24 cellular contexts compared by ENCODE assay signal in the genomic region with DNA sequence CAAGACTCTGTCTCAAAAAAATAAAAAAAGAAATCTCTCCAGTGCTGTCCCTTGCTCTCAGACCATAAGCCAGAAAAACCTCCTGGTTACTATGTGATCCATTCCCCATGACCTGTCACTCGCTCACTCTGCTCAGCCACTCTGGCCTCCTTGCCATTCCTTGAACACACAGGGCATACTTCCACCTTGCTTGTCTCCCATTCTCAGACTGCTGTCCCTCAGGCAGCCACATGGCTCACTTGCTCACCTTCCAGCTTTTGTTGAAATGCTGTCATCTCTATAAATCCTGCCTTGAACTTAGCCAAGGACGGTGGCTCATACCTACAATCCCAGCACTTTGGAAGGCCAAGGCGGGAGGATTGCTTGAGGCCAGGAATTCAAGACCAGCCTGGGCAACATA.
DNase-seq lines count a peak whose midpoint lies in the region; ATAC-seq, FAIRE-seq and TF ChIP-seq lines count a peak whose summit lies in the region.
"Had no signal": no experiment of that assay in that cellular context is flagged by ENCODE, and none has a peak within 500 bp of the region (broad histone marks: within the 10 kb centered on the region; RNA-seq: fewer than 3 reads in every experiment).

No MANE protein-coding gene starts in this region.

- no peaks in the 10 kb centered on the region for H3K9me3 Mint-ChIP-seq in WTC11
- H3K9me3 Mint-ChIP-seq: activated naive CD4-positive, alpha-beta T cell treated with anti-CD3 and anti-CD28 coated beads for 36 hours; activated T-helper 1 cell treated with anti-CD3 and anti-CD28 coated beads, Interleukin-12 subunit alpha, Interleukin-12 subunit beta, Interleukin-2, Interleukin-4 antibody, amounts not matched to agents 30 ng/mL and 10 ng/mL and 1 ng/mL, durations not matched to agents 14 hours and 24 hours and 36 hours; T-helper 2 cell treated with Interferon-gamma antibody and Interleukin-4, amounts not matched to agents 5 μg/mL and 100 μg/mL, for 36 hours had no signal

- FAIRE-seq in H54 (lab: Jason Lieb, UNC) = no peak
- FAIRE-seq: G401.6, HTR-8/SVneo, kidney had no signal

- peaks cover 2% of the 10 kb centered on the region for H3K4me1 Mint-ChIP-seq in WTC11

- H3K27ac Mint-ChIP-seq in WTC11 = peak overlapping the region; percentile 4; the same call in 1 of the 2 replicates
- H3K27ac Mint-ChIP-seq: activated naive CD4-positive, alpha-beta T cell treated with anti-CD3 and anti-CD28 coated beads for 36 hours; activated T-helper 1 cell treated with anti-CD3 and anti-CD28 coated beads, Interleukin-12 subunit alpha, Interleukin-12 subunit beta, Interleukin-2, Interleukin-4 antibody, amounts not matched to agents 30 ng/mL and 10 ng/mL and 1 ng/mL, durations not matched to agents 14 hours and 24 hours and 36 hours; B cell; T-helper 2 cell treated with Interferon-gamma antibody and Interleukin-4, amounts not matched to agents 5 μg/mL and 100 μg/mL, for 36 hours had no signal

- H3K4me3 Mint-ChIP-seq in WTC11 = no peak overlapping the region
- H3K4me3 Mint-ChIP-seq: activated naive CD4-positive, alpha-beta T cell treated with anti-CD3 and anti-CD28 coated beads for 36 hours; activated T-helper 1 cell treated with anti-CD3 and anti-CD28 coated beads, Interleukin-12 subunit alpha, Interleukin-12 subunit beta, Interleukin-2, Interleukin-4 antibody, amounts not matched to agents 30 ng/mL and 10 ng/mL and 1 ng/mL, durations not matched to agents 14 hours and 24 hours and 36 hours; B cell; T-helper 2 cell treated with Interferon-gamma antibody and Interleukin-4, amounts not matched to agents 5 μg/mL and 100 μg/mL, for 36 hours had no signal

- CTCF ChIA-PET in WTC11 (lab: Charles Lee) = no interaction called here

- H3K27me3 Mint-ChIP-seq in WTC11 (ENCODE audit: low read depth) = no peaks in the 10 kb centered on the region
- H3K27me3 Mint-ChIP-seq: B cell had no signal

- DNase-seq in 8988T = peak; percentile 37
- peak; percentile 16 for DNase-seq in H54 (ENCODE audit: insufficient read length, low spot score)
- DNase-seq in WTC11 (ENCODE audit: low spot score) = no peak
- no peak for DNase-seq in left colon
- DNase-seq in NCI-H2171 (lab: John Stamatoyannopoulos, UW) = no peak
- DNase-seq in left cardiac atrium = no peak
- no peak for DNase-seq in GM20000 (ENCODE audit: low spot score)
- DNase-seq: activated naive CD4-positive, alpha-beta T cell treated with anti-CD3 and anti-CD28 coated beads for 36 hours; brain microvascular endothelial cell; DMS153; kidney; NCI-H1417 treated with DMSO at 0.1 percent for 48 hours; NCI-H2081; NCI-H226; right cardiac atrium; stimulated activated CD4-positive, alpha-beta T cell treated with anti-CD3 and anti-CD28 coated beads, Interleukin-2, amount 100 ng/mL, for 24 hours had no signal

- no peak for TF ChIP-seq CTCF in WTC11 (IDR thresholded peaks at IDR 0.05)
- TF ChIP-seq CTCF in GM20000 (IDR thresholded peaks at IDR 0.05; ENCODE audit: extremely low read depth, missing control alignments) = no peak

- intact Hi-C loops in left colon (cut with DNase I, micrococcal nuclease) = no loop called here
- intact Hi-C loops in left cardiac atrium (cut with DNase I) = no loop called here

- TF ChIP-seq POLR2A in H54 (IDR thresholded peaks at IDR 0.05; ENCODE audit: low read depth, low read length) = no peak

- ATAC-seq in WTC11 (0 out of 2 replicates have a peak, but pooled peaks have one; percentile 24), left colon (peak; percentile 21), left cardiac atrium (no peak), GM18861 (IDR thresholded peaks at IDR 0.05; ENCODE audit: unreplicated experiment) (no peak)
- ATAC-seq: right cardiac atrium, Right ventricle myocardium inferior, SK-N-SH treated with all-trans-retinoic acid at 6 μM for 48 hours had no signal

- H3K36me3 Mint-ChIP-seq in WTC11 = no peaks in the 10 kb centered on the region

- POLR2A ChIA-PET in WTC11 (lab: Charles Lee) = no interaction called here

TF ChIP-seq in WTC11, 78 proteins besides CTCF, POLR2A, EP300 and RAD21 (continues in another document):
- TF ChIP-seq, protein P1, sequence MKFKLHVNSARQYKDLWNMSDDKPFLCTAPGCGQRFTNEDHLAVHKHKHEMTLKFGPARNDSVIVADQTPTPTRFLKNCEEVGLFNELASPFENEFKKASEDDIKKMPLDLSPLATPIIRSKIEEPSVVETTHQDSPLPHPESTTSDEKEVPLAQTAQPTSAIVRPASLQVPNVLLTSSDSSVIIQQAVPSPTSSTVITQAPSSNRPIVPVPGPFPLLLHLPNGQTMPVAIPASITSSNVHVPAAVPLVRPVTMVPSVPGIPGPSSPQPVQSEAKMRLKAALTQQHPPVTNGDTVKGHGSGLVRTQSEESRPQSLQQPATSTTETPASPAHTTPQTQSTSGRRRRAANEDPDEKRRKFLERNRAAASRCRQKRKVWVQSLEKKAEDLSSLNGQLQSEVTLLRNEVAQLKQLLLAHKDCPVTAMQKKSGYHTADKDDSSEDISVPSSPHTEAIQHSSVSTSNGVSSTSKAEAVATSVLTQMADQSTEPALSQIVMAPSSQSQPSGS (CRISPR knock-in tag; IDR thresholded peaks at IDR 0.05; ENCODE audit: borderline replicate concordance, low read depth) = no peak
- TF ChIP-seq ZNF317 (CRISPR knock-in tag; IDR thresholded peaks at IDR 0.05; ENCODE audit: borderline replicate concordance, low read depth) (no peak), SMAD4 (CRISPR knock-in tag; IDR thresholded peaks at IDR 0.05) (no peak), RELA (CRISPR knock-in tag; IDR thresholded peaks at IDR 0.05; ENCODE audit: borderline replicate concordance) (no peak), NR3C1 (CRISPR knock-in tag; conservative IDR thresholded peaks at IDR 0.05; ENCODE audit: low read depth) (no peak), ZNF232 (CRISPR knock-in tag; IDR thresholded peaks at IDR 0.05) (no peak), NFYB (CRISPR knock-in tag; conservative IDR thresholded peaks at IDR 0.05; ENCODE audit: low read depth) (no peak), GRHL2 (CRISPR knock-in tag; IDR thresholded peaks at IDR 0.05; ENCODE audit: insufficient replicate concordance, severe bottlenecking) (no peak), OVOL2 (CRISPR knock-in tag; IDR thresholded peaks at IDR 0.05; ENCODE audit: borderline replicate concordance) (no peak)
- TF ChIP-seq, protein P2, sequence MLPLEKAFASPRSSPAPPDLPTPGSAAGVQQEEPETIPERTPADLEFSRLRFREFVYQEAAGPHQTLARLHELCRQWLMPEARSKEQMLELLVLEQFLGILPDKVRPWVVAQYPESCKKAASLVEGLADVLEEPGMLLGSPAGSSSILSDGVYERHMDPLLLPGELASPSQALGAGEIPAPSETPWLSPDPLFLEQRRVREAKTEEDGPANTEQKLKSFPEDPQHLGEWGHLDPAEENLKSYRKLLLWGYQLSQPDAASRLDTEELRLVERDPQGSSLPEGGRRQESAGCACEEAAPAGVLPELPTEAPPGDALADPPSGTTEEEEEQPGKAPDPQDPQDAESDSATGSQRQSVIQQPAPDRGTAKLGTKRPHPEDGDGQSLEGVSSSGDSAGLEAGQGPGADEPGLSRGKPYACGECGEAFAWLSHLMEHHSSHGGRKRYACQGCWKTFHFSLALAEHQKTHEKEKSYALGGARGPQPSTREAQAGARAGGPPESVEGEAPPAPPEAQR (CRISPR knock-in tag; IDR thresholded peaks at IDR 0.05) = no peak
- TF ChIP-seq, protein P3, sequence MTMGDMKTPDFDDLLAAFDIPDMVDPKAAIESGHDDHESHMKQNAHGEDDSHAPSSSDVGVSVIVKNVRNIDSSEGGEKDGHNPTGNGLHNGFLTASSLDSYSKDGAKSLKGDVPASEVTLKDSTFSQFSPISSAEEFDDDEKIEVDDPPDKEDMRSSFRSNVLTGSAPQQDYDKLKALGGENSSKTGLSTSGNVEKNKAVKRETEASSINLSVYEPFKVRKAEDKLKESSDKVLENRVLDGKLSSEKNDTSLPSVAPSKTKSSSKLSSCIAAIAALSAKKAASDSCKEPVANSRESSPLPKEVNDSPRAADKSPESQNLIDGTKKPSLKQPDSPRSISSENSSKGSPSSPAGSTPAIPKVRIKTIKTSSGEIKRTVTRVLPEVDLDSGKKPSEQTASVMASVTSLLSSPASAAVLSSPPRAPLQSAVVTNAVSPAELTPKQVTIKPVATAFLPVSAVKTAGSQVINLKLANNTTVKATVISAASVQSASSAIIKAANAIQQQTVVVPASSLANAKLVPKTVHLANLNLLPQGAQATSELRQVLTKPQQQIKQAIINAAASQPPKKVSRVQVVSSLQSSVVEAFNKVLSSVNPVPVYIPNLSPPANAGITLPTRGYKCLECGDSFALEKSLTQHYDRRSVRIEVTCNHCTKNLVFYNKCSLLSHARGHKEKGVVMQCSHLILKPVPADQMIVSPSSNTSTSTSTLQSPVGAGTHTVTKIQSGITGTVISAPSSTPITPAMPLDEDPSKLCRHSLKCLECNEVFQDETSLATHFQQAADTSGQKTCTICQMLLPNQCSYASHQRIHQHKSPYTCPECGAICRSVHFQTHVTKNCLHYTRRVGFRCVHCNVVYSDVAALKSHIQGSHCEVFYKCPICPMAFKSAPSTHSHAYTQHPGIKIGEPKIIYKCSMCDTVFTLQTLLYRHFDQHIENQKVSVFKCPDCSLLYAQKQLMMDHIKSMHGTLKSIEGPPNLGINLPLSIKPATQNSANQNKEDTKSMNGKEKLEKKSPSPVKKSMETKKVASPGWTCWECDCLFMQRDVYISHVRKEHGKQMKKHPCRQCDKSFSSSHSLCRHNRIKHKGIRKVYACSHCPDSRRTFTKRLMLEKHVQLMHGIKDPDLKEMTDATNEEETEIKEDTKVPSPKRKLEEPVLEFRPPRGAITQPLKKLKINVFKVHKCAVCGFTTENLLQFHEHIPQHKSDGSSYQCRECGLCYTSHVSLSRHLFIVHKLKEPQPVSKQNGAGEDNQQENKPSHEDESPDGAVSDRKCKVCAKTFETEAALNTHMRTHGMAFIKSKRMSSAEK (CRISPR knock-in tag; IDR thresholded peaks at IDR 0.05; ENCODE audit: borderline replicate concordance) = no peak

Comparison
In these comparisons a context has a peak if more than half of its experiments do, and no peak if none do; other contexts are left out.
1. DNase-seq: peak in 8988T (single experiment) and H54 (single experiment); none in WTC11 (single experiment), left colon (0 of 2), NCI-H2171 (single experiment), left cardiac atrium (single experiment) and GM20000 (single experiment).
2. ATAC-seq: peak in WTC11 (single experiment) and left colon (single experiment); none in left cardiac atrium (0 of 2) and GM18861 (single experiment).